Comparison of ENCODE assay signal across 7 cellular contexts in the genomic region with DNA sequence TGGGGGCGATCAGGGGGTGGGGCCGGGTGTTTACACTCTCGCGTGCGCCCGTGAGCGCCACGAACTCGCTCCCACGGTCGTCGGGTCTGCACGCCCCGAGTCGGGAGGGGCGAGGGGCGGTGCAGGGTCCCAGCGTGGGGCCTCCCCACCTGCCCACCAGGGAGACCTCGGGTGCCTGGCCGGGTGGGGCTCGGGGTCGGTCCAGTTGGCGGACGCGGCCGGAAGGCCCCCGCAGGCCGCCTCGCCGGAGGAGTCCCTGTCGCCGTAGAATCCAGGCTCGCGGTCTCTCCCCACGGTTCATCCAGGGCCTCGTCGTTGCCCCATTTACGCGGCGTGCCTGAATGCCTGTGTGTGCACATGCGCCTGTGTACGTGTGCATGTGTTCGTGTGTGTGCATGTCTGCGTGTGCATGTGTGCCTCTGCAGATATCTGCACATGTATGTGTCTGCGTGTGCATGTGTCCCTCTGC.
DNase-seq lines count a peak whose midpoint lies in the region; ATAC-seq and TF ChIP-seq lines count a peak whose summit lies in the region.

No MANE protein-coding gene starts in this region.

- no peak overlapping the region for H3K9ac ChIP-seq in HUES48 (ENCODE audit: low read depth, low read length)

- peak overlapping the region; percentile 79 for H3K4me3 ChIP-seq in HUES48 (ENCODE audit: low read depth, low read length)

- peaks cover 4% of the 10 kb centered on the region for H3K27me3 Mint-ChIP-seq in nephron (ENCODE audit: low read depth)

- H3K36me3 Mint-ChIP-seq in nephron (ENCODE audit: low read depth) = peaks cover 17% of the 10 kb centered on the region

- H3K9me3 Mint-ChIP-seq in nephron = peaks cover 11% of the 10 kb centered on the region

- H3K9me3 ChIP-seq in HUES48 (ENCODE audit: control insufficient read depth, insufficient read depth, low read length) = no peaks in the 10 kb centered on the region; the same call in 1 of the 2 replicates

- H3K36me3 ChIP-seq in HUES48 (ENCODE audit: control insufficient read depth, insufficient read depth, low read length) = no peaks in the 10 kb centered on the region

- TF ChIP-seq CTCF in nephron (IDR thresholded peaks at IDR 0.05; ENCODE audit: unreplicated experiment in 3 of 3) = no peak

- H3K27ac Mint-ChIP-seq in nephron = no peak overlapping the region

- H3K27me3 ChIP-seq in HUES48 (ENCODE audit: control insufficient read depth, insufficient read depth, low read length) = peaks cover 38% of the 10 kb centered on the region

- peaks cover 16% of the 10 kb centered on the region for H3K4me1 Mint-ChIP-seq in nephron

- H3K4me3 Mint-ChIP-seq in nephron = peak overlapping the region; percentile 91 to 97 (median 97)

- no peaks in the 10 kb centered on the region for H3K4me1 ChIP-seq in HUES48 (ENCODE audit: control insufficient read depth, insufficient read depth, low read length)

- DNase-seq in SW480 (ENCODE audit: low spot score) (no peak), RPMI8226 (no peak), DMS79 (lab: John Stamatoyannopoulos, UW) (no peak)

- H3K27ac ChIP-seq in HUES48 (ENCODE audit: low read depth, low read length) (no peak overlapping the region), cingulate gyrus (ENCODE audit: low read depth, low read length) (peak overlapping the region; percentile 66)

- ATAC-seq in GM21367 (IDR thresholded peaks at IDR 0.05; ENCODE audit: unreplicated experiment) = peak; percentile 14
